Comparison of ENCODE assay signal across 1 cellular context in genomic region chr15:64702816-64703631, GRCh38.
TF ChIP-seq lines count a peak whose summit lies in the region.

No MANE protein-coding gene starts in this region.

TF ChIP-seq in HepG2, 621 proteins besides CTCF, POLR2A, EP300 and RAD21 (continued from another document and continues in another):
- no peak for TF ChIP-seq PCBP2 (optimal IDR thresholded peaks at IDR 0.05; ENCODE audit: low read depth, low read length, poor library complexity, severe bottlenecking)
- TF ChIP-seq ZBTB49 (CRISPR knock-in tag; IDR thresholded peaks at IDR 0.05; ENCODE audit: borderline replicate concordance): no peak
- no peak for TF ChIP-seq RARG (CRISPR knock-in tag; IDR thresholded peaks at IDR 0.05; ENCODE audit: low read depth)
- TF ChIP-seq DNMT3B (CRISPR knock-in tag; conservative IDR thresholded peaks at IDR 0.05): no peak
- no peak for TF ChIP-seq ZFP82 (CRISPR knock-in tag; IDR thresholded peaks at IDR 0.05; ENCODE audit: borderline replicate concordance)
- TF ChIP-seq CHCHD3 (CRISPR knock-in tag; IDR thresholded peaks at IDR 0.05): 0 out of 2 replicates have a peak, but pooled peaks have one; percentile 62
- no peak for TF ChIP-seq ZSCAN5A (CRISPR knock-in tag; IDR thresholded peaks at IDR 0.05; ENCODE audit: borderline replicate concordance)
- TF ChIP-seq HOXA5 (CRISPR knock-in tag; IDR thresholded peaks at IDR 0.05): peak; percentile 51; the same call in 1 of the 2 replicates
- TF ChIP-seq MEIS2 (CRISPR knock-in tag; IDR thresholded peaks at IDR 0.05): no peak
- TF ChIP-seq ARNT2 (CRISPR knock-in tag; IDR thresholded peaks at IDR 0.05; ENCODE audit: low read depth): peak; percentile 59
- no peak for TF ChIP-seq MNT (IDR thresholded peaks at IDR 0.05)
- TF ChIP-seq ZNF577 (CRISPR knock-in tag; IDR thresholded peaks at IDR 0.05; ENCODE audit: borderline replicate concordance, low read depth): no peak
- TF ChIP-seq HMG20B (CRISPR knock-in tag; conservative IDR thresholded peaks at IDR 0.05): no peak
- TF ChIP-seq DBP (CRISPR knock-in tag; IDR thresholded peaks at IDR 0.05; ENCODE audit: not compliant biosample characterization): no peak
- TF ChIP-seq MTF1 (CRISPR knock-in tag; IDR thresholded peaks at IDR 0.05): no peak
- peak; percentile 59; the same call in 1 of the 2 replicates for TF ChIP-seq ZGPAT (CRISPR knock-in tag; IDR thresholded peaks at IDR 0.05)
- TF ChIP-seq HDAC2 (CRISPR knock-in tag; IDR thresholded peaks at IDR 0.05): peak; percentile 9; the same call in 1 of the 2 replicates
- TF ChIP-seq ADNP (CRISPR knock-in tag; IDR thresholded peaks at IDR 0.05): no peak
- TF ChIP-seq ZNF800 (CRISPR knock-in tag; IDR thresholded peaks at IDR 0.05): no peak
- TF ChIP-seq SPEN (CRISPR knock-in tag; IDR thresholded peaks at IDR 0.05; ENCODE audit: low read depth): peak; percentile 44
- peak; percentile 91 for TF ChIP-seq RBFOX2 (IDR thresholded peaks at IDR 0.05; ENCODE audit: low read depth, low read length)
- TF ChIP-seq ZNF136 (CRISPR knock-in tag; IDR thresholded peaks at IDR 0.05; ENCODE audit: low read depth): 0 out of 2 replicates have a peak, but pooled peaks have one; percentile 64
- no peak for TF ChIP-seq ZNF761 (CRISPR knock-in tag; conservative IDR thresholded peaks at IDR 0.05)
- no peak for TF ChIP-seq MLXIP (CRISPR knock-in tag; IDR thresholded peaks at IDR 0.05; ENCODE audit: borderline replicate concordance)
- peak; percentile 49; the same call in 1 of the 2 replicates for TF ChIP-seq ZNF414 (CRISPR knock-in tag; IDR thresholded peaks at IDR 0.05)
- TF ChIP-seq ZNF343 (CRISPR knock-in tag; IDR thresholded peaks at IDR 0.05): no peak
- TF ChIP-seq PRDM4 (CRISPR knock-in tag; IDR thresholded peaks at IDR 0.05; ENCODE audit: borderline replicate concordance): no peak
- TF ChIP-seq RFXAP (CRISPR knock-in tag; IDR thresholded peaks at IDR 0.05; ENCODE audit: borderline replicate concordance): no peak
- no peak for TF ChIP-seq ZNF382 (CRISPR knock-in tag; IDR thresholded peaks at IDR 0.05; ENCODE audit: borderline replicate concordance)
- TF ChIP-seq KLF9 (CRISPR knock-in tag; IDR thresholded peaks at IDR 0.05; ENCODE audit: low read depth): no peak
- no peak for TF ChIP-seq HMGA1 (CRISPR knock-in tag; conservative IDR thresholded peaks at IDR 0.05)
- no peak for TF ChIP-seq TRIM24 (CRISPR knock-in tag; IDR thresholded peaks at IDR 0.05)
- TF ChIP-seq ZNF205 (CRISPR knock-in tag; IDR thresholded peaks at IDR 0.05): peak; percentile 50; the same call in 1 of the 2 replicates
- TF ChIP-seq THAP9 (CRISPR knock-in tag; IDR thresholded peaks at IDR 0.05; ENCODE audit: borderline replicate concordance): peak; percentile 30; the same call in 1 of the 2 replicates
- TF ChIP-seq ATF3 (CRISPR knock-in tag; IDR thresholded peaks at IDR 0.05): peak; percentile 9; the same call in 1 of the 2 replicates
- TF ChIP-seq HOXA3 (CRISPR knock-in tag; IDR thresholded peaks at IDR 0.05): peak; percentile 66; the same call in 1 of the 2 replicates
- peak; percentile 46; the same call in 1 of the 2 replicates for TF ChIP-seq ZNF350 (CRISPR knock-in tag; IDR thresholded peaks at IDR 0.05; ENCODE audit: borderline replicate concordance, low read depth)
- peak; percentile 78 for TF ChIP-seq YY1 (IDR thresholded peaks at IDR 0.05; ENCODE audit: insufficient read depth, insufficient replicate concordance, low read depth, low read length)
- no peak for TF ChIP-seq NFRKB (IDR thresholded peaks at IDR 0.05)
- TF ChIP-seq ZNF33B (CRISPR knock-in tag; IDR thresholded peaks at IDR 0.05): 0 out of 2 replicates have a peak, but pooled peaks have one; percentile 40
- no peak for TF ChIP-seq ZFP36L2 (CRISPR knock-in tag; IDR thresholded peaks at IDR 0.05)
